ENCODE assay signal across 9 cellular contexts in genomic region chrX:63250253-63250868, GRCh38.
DNase-seq lines count a peak whose midpoint lies in the region; ATAC-seq and TF ChIP-seq lines count a peak whose summit lies in the region.
"Had no signal": no experiment of that assay in that cellular context is flagged by ENCODE, and none has a peak within 500 bp of the region (broad histone marks: within the 10 kb centered on the region; RNA-seq: fewer than 3 reads in every experiment).

No MANE protein-coding gene starts in this region.

- TF ChIP-seq CTCF in CD14-positive monocyte (IDR thresholded peaks at IDR 0.05) (peak; percentile 76), WTC11 (IDR thresholded peaks at IDR 0.05) (peak; percentile 71), fibroblast of the aortic adventitia (IDR thresholded peaks at IDR 0.05; ENCODE audit: insufficient read depth, low read length) (peak; percentile 96), omental fat pad (IDR thresholded peaks at IDR 0.05) (peak in 1 of 3 donors; percentile 61)

- no peak overlapping the region for H3K4me3 Mint-ChIP-seq in CD14-positive monocyte
- H3K4me3 Mint-ChIP-seq in WTC11, result no peak overlapping the region
- H3K4me3 Mint-ChIP-seq: stimulated activated naive CD8-positive, alpha-beta T cell treated with anti-CD3 and anti-CD28 coated beads, Interleukin-15, Interleukin-2, amounts not matched to agents 100 ng/mL and 50 ng/mL, for 24 hours had no signal

- no peak overlapping the region for H3K4me3 ChIP-seq in fibroblast of the aortic adventitia (ENCODE audit: low read depth, low read length)

- ATAC-seq in GM19351 (IDR thresholded peaks at IDR 0.05; ENCODE audit: unreplicated experiment) (peak; percentile 100), HG03342 (IDR thresholded peaks at IDR 0.05; ENCODE audit: unreplicated experiment) (peak; percentile 100), WTC11 (peak; percentile 91), omental fat pad (ENCODE audit: low FRiP score) (peak; percentile 78)

- POLR2A ChIA-PET in WTC11 (lab: Charles Lee), result no interaction called here

- no peaks in the 10 kb centered on the region for H3K4me1 Mint-ChIP-seq in CD14-positive monocyte
- H3K4me1 Mint-ChIP-seq in WTC11, result no peaks in the 10 kb centered on the region

- DNase-seq in CD14-positive monocyte (ENCODE audit: low spot score) (no peak), WTC11 (ENCODE audit: low spot score) (peak; percentile 25), fibroblast of the aortic adventitia (ENCODE audit: low read depth) (peak; percentile 87), omental fat pad (ENCODE audit: low spot score) (no peak), GDM1 (lab: John Stamatoyannopoulos, UW) (no peak)
- DNase-seq in NK-92 treated with Interleukin-12 subunit alpha and Interleukin-12 subunit beta, amount 100 ng/mL, for 24 hours (lab: John Stamatoyannopoulos, UW), result no peak

- H3K36me3 Mint-ChIP-seq in CD14-positive monocyte (no peaks in the 10 kb centered on the region), WTC11 (no peaks in the 10 kb centered on the region)

- peaks cover 0 to 2% (median 0%) of the 10 kb centered on the region in 3 donors for H3K27me3 Mint-ChIP-seq in CD14-positive monocyte (ENCODE audit: low read depth in 3 of 3)
- H3K27me3 Mint-ChIP-seq in WTC11 (ENCODE audit: low read depth), result no peaks in the 10 kb centered on the region
- H3K27me3 Mint-ChIP-seq: stimulated activated naive CD8-positive, alpha-beta T cell treated with anti-CD3 and anti-CD28 coated beads, Interleukin-15, Interleukin-2, amounts not matched to agents 100 ng/mL and 50 ng/mL, for 24 hours had no signal

- CTCF ChIA-PET in WTC11 (lab: Charles Lee), result interaction anchor here (0.5 to 1.0 kb wide), 7 partner anchors 10 to 437 kb away, joined by 3 to 5 read pairs (median 4); no protein-coding TSS in a partner anchor

- H3K9me3 Mint-ChIP-seq in CD14-positive monocyte (no peaks in the 10 kb centered on the region), WTC11 (no peaks in the 10 kb centered on the region)
- H3K9me3 Mint-ChIP-seq: stimulated activated naive CD8-positive, alpha-beta T cell treated with anti-CD3 and anti-CD28 coated beads, Interleukin-15, Interleukin-2, amounts not matched to agents 100 ng/mL and 50 ng/mL, for 24 hours had no signal

- intact Hi-C loops in CD14-positive monocyte (cut with micrococcal nuclease), result no loop called here

- H3K27ac Mint-ChIP-seq in CD14-positive monocyte (no peak overlapping the region), WTC11 (no peak overlapping the region)
- H3K27ac Mint-ChIP-seq: stimulated activated naive CD8-positive, alpha-beta T cell treated with anti-CD3 and anti-CD28 coated beads, Interleukin-15, Interleukin-2, amounts not matched to agents 100 ng/mL and 50 ng/mL, for 24 hours had no signal

TF ChIP-seq in WTC11, 78 proteins besides CTCF, POLR2A, EP300 and RAD21 (continues in another document):
- no peak for TF ChIP-seq NFE2L1 (CRISPR knock-in tag; IDR thresholded peaks at IDR 0.05)
- no peak for TF ChIP-seq KAT7 (CRISPR knock-in tag; IDR thresholded peaks at IDR 0.05; ENCODE audit: borderline replicate concordance)
- no peak for TF ChIP-seq ZNF425 (CRISPR knock-in tag; conservative IDR thresholded peaks at IDR 0.05)
- no peak for TF ChIP-seq ZSCAN18 (CRISPR knock-in tag; IDR thresholded peaks at IDR 0.05)
- no peak for TF ChIP-seq CBFB (CRISPR knock-in tag; IDR thresholded peaks at IDR 0.05; ENCODE audit: low read depth)
- no peak for TF ChIP-seq FOXK1 (CRISPR knock-in tag; IDR thresholded peaks at IDR 0.05)
- TF ChIP-seq OVOL2 (CRISPR knock-in tag; IDR thresholded peaks at IDR 0.05; ENCODE audit: borderline replicate concordance), result no peak
- TF ChIP-seq ARID4B (CRISPR knock-in tag; IDR thresholded peaks at IDR 0.05; ENCODE audit: borderline replicate concordance), result no peak
- no peak for TF ChIP-seq FOXP1 (CRISPR knock-in tag; IDR thresholded peaks at IDR 0.05; ENCODE audit: borderline replicate concordance)
- TF ChIP-seq ZNF263 (CRISPR knock-in tag; IDR thresholded peaks at IDR 0.05; ENCODE audit: low read depth), result no peak
- TF ChIP-seq MXD4 (CRISPR knock-in tag; IDR thresholded peaks at IDR 0.05; ENCODE audit: borderline replicate concordance), result no peak
- no peak for TF ChIP-seq ZNF281 (CRISPR knock-in tag; IDR thresholded peaks at IDR 0.05)
- TF ChIP-seq NR2C2 (CRISPR knock-in tag; IDR thresholded peaks at IDR 0.05), result no peak
- TF ChIP-seq RORB (CRISPR knock-in tag; IDR thresholded peaks at IDR 0.05), result no peak
- TF ChIP-seq NFATC4 (CRISPR knock-in tag; IDR thresholded peaks at IDR 0.05), result no peak
- no peak for TF ChIP-seq GTF2I (CRISPR knock-in tag; conservative IDR thresholded peaks at IDR 0.05)

Comparison
In these comparisons a context has a peak if more than half of its experiments do, and no peak if none do; other contexts are left out.
1. DNase-seq: peak in WTC11 (single experiment) and fibroblast of the aortic adventitia (single experiment); none in CD14-positive monocyte (single experiment), omental fat pad (single experiment), GDM1 (single experiment) and NK-92 treated with Interleukin-12 subunit alpha and Interleukin-12 subunit beta, amount 100 ng/mL, for 24 hours (single experiment).
2. Peak in every context shown above with its lines, with median percentiles within 50 percentile points of each other: ATAC-seq.